8 cellular contexts compared by ENCODE assay signal in genomic region chr20:35771689-35772562, GRCh38. TPM values are rescaled to one million over a fixed set of nuclear protein-coding genes. Genes with fewer than 3 reads are reported as not detected.
DNase-seq lines count a peak whose midpoint lies in the region; ATAC-seq and TF ChIP-seq lines count a peak whose summit lies in the region.

Gene PHF20, plus strand, starts transcription at chr20:35772015. Its CDS starts 29,508 bp downstream, at chr20:35801523.

- H3K9me3 Mint-ChIP-seq in type B pancreatic cell = peaks cover 7% of the 10 kb centered on the region

- in situ Hi-C loops in GM13977 (cut with MboI; ENCODE audit: low pct_unique_long_range_greater_than_20kb, low sequenced_read_pairs, unreplicated experiment) = no loop called here

- peaks cover 19% of the 10 kb centered on the region for H3K36me3 Mint-ChIP-seq in type B pancreatic cell

- H3K27me3 Mint-ChIP-seq in type B pancreatic cell = peaks cover 4% of the 10 kb centered on the region

- H3K27ac ChIP-seq in adrenal gland (peak within 1 kb of the TSS; percentile 60 to 100 (median 90)), heart left ventricle (peak within 1 kb of the TSS; percentile 84 to 97 (median 92))

- DNase-seq in GM13977 (ENCODE audit: low spot score) (peak; percentile 96), NCI-H146 treated with DMSO at 0.1 percent for 48 hours (lab: John Stamatoyannopoulos, UW; ENCODE audit: unreplicated experiment) (peak; percentile 88), T-helper 1 cell (peak; percentile 99 to 100 (median 100)), adrenal gland (peak; percentile 99 to 100 (median 100)), heart left ventricle (peak; percentile 99 to 100 (median 99)), posterior cingulate gyrus (peak; percentile 98 to 100 (median 99)), type B pancreatic cell (ENCODE audit: extremely low spot score, unreplicated experiment) (peak; percentile 99)

- H3K4me1 Mint-ChIP-seq in type B pancreatic cell (ENCODE audit: unreplicated experiment) = peaks cover 53% of the 10 kb centered on the region

- H3K36me3 ChIP-seq in adrenal gland (replicated peaks in 1 of 2) (peaks cover 0 to 5% of the 10 kb centered on the region in 2 donors), heart left ventricle (peaks cover 0 to 18% (median 0%) of the 10 kb centered on the region in 9 donors)

- H3K27me3 ChIP-seq in adrenal gland (no peaks in the 10 kb centered on the region), heart left ventricle (no peaks in the 10 kb centered on the region)

- H3K27ac Mint-ChIP-seq in type B pancreatic cell = peak within 1 kb of the TSS; percentile 92

- H3K4me1 ChIP-seq in adrenal gland (replicated peaks in 1 of 2) (peaks cover 38 to 63% of the 10 kb centered on the region in 2 donors), heart left ventricle (peaks cover 12 to 91% (median 50%) of the 10 kb centered on the region in 12 donors)

- intact Hi-C loops in adrenal gland (cut with DNase I) = no loop called here
- intact Hi-C loops in heart left ventricle (cut with DNase I) = loop anchor here in 6 of 10 donors (1.0 to 2.0 kb wide), 2 partner anchors 29 to 30 kb away; partner anchors contain the start of gene RBM39 (in 6 of the 6)
- intact Hi-C loops in posterior cingulate gyrus (cut with DNase I) = no loop called here

- 2 to 12% (median 4%) methylated on average over 18 to 87 of the region's 87 CpGs for WGBS in adrenal gland, 4 donors
- 2 to 7% (median 3%) methylated on average over 25 to 87 of the region's 87 CpGs for WGBS in heart left ventricle, 4 donors

- TF ChIP-seq CTCF in GM13977 (IDR thresholded peaks at IDR 0.05; ENCODE audit: extremely low read depth, insufficient read depth, missing control alignments) (no peak), adrenal gland (IDR thresholded peaks at IDR 0.05) (peak in 2 of 6 experiments; percentile 29 to 53), heart left ventricle (IDR thresholded peaks at IDR 0.05) (no peak), type B pancreatic cell (conservative IDR thresholded peaks at IDR 0.05) (no peak)

- no peaks in the 10 kb centered on the region for H3K9me3 ChIP-seq in adrenal gland (replicated peaks in 1 of 3)
- H3K9me3 ChIP-seq in heart left ventricle = no peaks in the 10 kb centered on the region

- H3K4me3 ChIP-seq in adrenal gland = peak within 1 kb of the TSS in 3 of 4 donors; percentile 55 to 86 (median 68)
- peak within 1 kb of the TSS; percentile 61 to 92 (median 82) for H3K4me3 ChIP-seq in heart left ventricle

- H3K4me3 Mint-ChIP-seq in type B pancreatic cell = peak within 1 kb of the TSS; percentile 88

- peak; percentile 88 to 93 for TF ChIP-seq POLR2A in adrenal gland (IDR thresholded peaks at IDR 0.05)
- TF ChIP-seq POLR2A in heart left ventricle (IDR thresholded peaks at IDR 0.05) = peak; percentile 22 to 81

- ATAC-seq in HG02870 (IDR thresholded peaks at IDR 0.05; ENCODE audit: unreplicated experiment) (peak; percentile 67), heart left ventricle (peak; percentile 87 to 90 (median 88))

RNA-seq across cellular contexts. Expression of gene PHF20, which starts in this region (rescaled TPM):
- 10 to 100 TPM; 17.0 to 45.1 (median 36.8) TPM for total RNA-seq in adrenal gland
- 10 to 100 TPM; 15.0 to 27.8 (median 17.8) TPM for polyA plus RNA-seq in adrenal gland
- 10 to 100 TPM; 26.4 to 47.0 (median 36.5) TPM for total RNA-seq in heart left ventricle
- polyA plus RNA-seq in heart left ventricle = 10 to 100 TPM; 25.8 to 48.9 TPM
- total RNA-seq in type B pancreatic cell (ENCODE audit: low replicate concordance) = 33.4 and 37.6 TPM in 2 replicates

Comparison
In these comparisons a context has a peak if more than half of its experiments do, and no peak if none do; other contexts are left out.
1. Peak in every context shown above with its lines: DNase-seq, ATAC-seq, H3K4me3 ChIP-seq and H3K27ac ChIP-seq.
2. intact Hi-C loops: an anchor here in heart left ventricle (1.0 to 2.0 kb wide); none called in adrenal gland and posterior cingulate gyrus.